ENCODE assay signal across 7 cellular contexts in the genomic region with DNA sequence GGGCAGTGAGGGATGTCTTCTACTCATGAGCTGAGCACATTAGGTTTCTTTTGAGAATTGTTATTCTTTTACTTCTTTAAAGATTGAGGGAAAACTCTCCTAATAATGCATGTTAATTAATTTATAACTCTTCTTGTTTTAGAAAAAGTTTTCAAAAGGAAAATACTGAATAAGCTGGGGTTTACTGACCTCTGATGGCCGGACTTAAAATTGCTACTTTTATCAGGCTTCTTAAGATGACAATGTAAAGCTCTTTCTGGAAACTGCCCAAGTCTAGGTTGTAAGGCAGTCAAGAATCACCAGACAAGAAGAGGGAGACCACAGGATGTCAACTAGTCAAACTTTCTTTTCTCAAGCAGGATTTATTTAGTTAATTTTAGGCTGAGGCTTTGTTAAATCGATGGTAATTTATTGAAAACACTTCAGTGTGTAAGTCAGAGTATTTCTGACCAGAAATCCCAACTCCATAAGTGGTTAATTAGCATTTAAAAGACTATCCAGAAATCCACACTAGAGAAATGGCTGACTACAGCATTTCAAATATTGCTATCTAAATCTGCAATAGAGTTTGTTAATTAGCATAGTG.
A peak's percentile ranks its signal among the peaks of the same experiment; 100 is the strongest.
DNase-seq lines count a peak whose midpoint lies in the region; ATAC-seq and TF ChIP-seq lines count a peak whose summit lies in the region.

No MANE protein-coding gene starts in this region.

- H4K20me1 ChIP-seq in KMS-11 (ENCODE audit: insufficient read depth), result no peaks in the 10 kb centered on the region

- no peak for ATAC-seq in HG02623 (IDR thresholded peaks at IDR 0.05; ENCODE audit: unreplicated experiment)

- H3K4me3 ChIP-seq in KMS-11 (IDR thresholded peaks at IDR 0.05; ENCODE audit: insufficient read depth, low read depth, low read length) (no peak overlapping the region), fibroblast of the aortic adventitia (ENCODE audit: low read depth, low read length) (no peak overlapping the region)

- DNase-seq in SK-N-DZ (ENCODE audit: low spot score), result peak; percentile 49
- peak; percentile 87 for DNase-seq in fibroblast of the aortic adventitia (ENCODE audit: low read depth)
- DNase-seq in smooth muscle cell of the brain vasculature (ENCODE audit: low read depth, low spot score), result peak; percentile 68
- no peak for DNase-seq in T1000 (lab: John Stamatoyannopoulos, UW)

- H3K9ac ChIP-seq in KMS-11, result no peak overlapping the region

- no peaks in the 10 kb centered on the region for H3K79me2 ChIP-seq in KMS-11 (ENCODE audit: insufficient read depth, low read depth)

- no peak overlapping the region for H3K4me2 ChIP-seq in KMS-11

- H3K36me3 ChIP-seq in KMS-11 (ENCODE audit: insufficient read depth), result no peaks in the 10 kb centered on the region

- no peak overlapping the region for H2AFZ ChIP-seq in KMS-11 (ENCODE audit: low read depth)

- H3K4me1 ChIP-seq in KMS-11 (ENCODE audit: low read depth, poor library complexity, severe bottlenecking), result no peaks in the 10 kb centered on the region

- peak; percentile 48 for TF ChIP-seq CTCF in GM12873 (IDR thresholded peaks at IDR 0.05; ENCODE audit: insufficient read depth, low read depth, low read length, missing control alignments)
- TF ChIP-seq CTCF in KMS-11 (conservative IDR thresholded peaks at IDR 0.05; ENCODE audit: low read depth, low read length), result peak; percentile 92
- TF ChIP-seq CTCF in fibroblast of the aortic adventitia (IDR thresholded peaks at IDR 0.05; ENCODE audit: insufficient read depth, low read length), result peak; percentile 56

- H3K27me3 ChIP-seq in KMS-11 (ENCODE audit: insufficient read depth, low read depth), result no peaks in the 10 kb centered on the region

- H3K27ac ChIP-seq in KMS-11, result no peak overlapping the region
